35 cellular contexts compared by ENCODE assay signal in the genomic region with DNA sequence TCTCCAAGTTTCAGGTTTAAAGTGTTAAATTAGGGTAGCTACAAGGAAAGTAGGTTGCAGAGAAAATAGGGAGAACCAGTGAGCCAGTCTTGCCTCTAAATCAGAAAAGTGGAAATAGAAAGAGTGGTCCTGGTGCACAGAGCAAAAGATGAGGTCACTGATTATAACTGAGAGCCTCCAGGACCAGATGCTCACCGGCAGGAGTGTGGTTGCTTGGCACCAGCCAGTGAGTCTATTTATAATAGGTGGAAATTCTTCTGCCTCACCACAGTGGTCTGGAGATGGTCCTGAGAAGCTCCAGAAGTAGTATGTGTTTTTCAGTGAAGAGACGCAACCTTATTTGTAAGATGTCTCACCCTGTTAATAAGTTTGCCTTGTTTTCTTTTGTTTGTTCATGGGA.
"Had no signal": no experiment of that assay in that cellular context is flagged by ENCODE, and none has a peak within 500 bp of the region (broad histone marks: within the 10 kb centered on the region; RNA-seq: fewer than 3 reads in every experiment).

No MANE protein-coding gene starts in this region.

- H3K4me3 ChIP-seq: SJCRH30 had no signal

- H3K4me2 ChIP-seq: KMS-11 had no signal

- DNase-seq: activated B cell treated with CpG ODN at 0.5 μM for 24 hours; activated CD4-positive, alpha-beta memory T cell treated with anti-CD3 and anti-CD28 coated beads, Interleukin-2, amount 10 ng/mL, durations not matched to agents 7 days and 5 days; activated CD4-positive, alpha-beta T cell treated with anti-CD3 and anti-CD28 coated beads for 1 hour; activated CD4-positive, alpha-beta T cell treated with anti-CD3 and anti-CD28 coated beads for 48 hours; activated CD8-positive, alpha-beta memory T cell treated with anti-CD3 and anti-CD28 coated beads for 24 hours; activated CD8-positive, alpha-beta memory T cell treated with anti-CD3 and anti-CD28 coated beads, Interleukin-2, amount 10 ng/mL, durations not matched to agents 7 days and 5 days; activated CD8-positive, alpha-beta memory T cell treated with anti-CD3 and anti-CD28 coated beads, Interleukin-2, amount 50 U/mL, for 48 hours; activated effector memory CD4-positive, alpha-beta T cell treated with anti-CD3 and anti-CD28 coated beads, Interleukin-2, amount 50 U/mL, for 16 hours; activated naive CD4-positive, alpha-beta T cell; activated naive CD4-positive, alpha-beta T cell treated with anti-CD3 and anti-CD28 coated beads, Interleukin-2, amount 50 U/mL, for 16 hours; activated naive CD8-positive, alpha-beta T cell treated with anti-CD3 and anti-CD28 coated beads for 36 hours; activated T-cell treated with anti-CD3 and anti-CD28 coated beads, Interleukin-2, amount 50 U/mL, for 72 hours; amniotic stem cell; aorta; brain microvascular endothelial cell; central memory CD4-positive, alpha-beta T cell; MM.1S; MV-4-11; NCI-H1092; NCI-H146; NCI-H1930; NCI-H2081 treated with DMSO at 0.1 percent for 48 hours; NCI-H510A treated with DMSO at 0.1 percent for 48 hours; NCI-H526 treated with DMSO at 0.1 percent for 48 hours; NCI-H774; SHP77; SJCRH30; SW 1271; T-helper 1 cell; T-helper 2 cell; T-helper 9 cell had no signal

- H3K27ac ChIP-seq: brain microvascular endothelial cell, KMS-11, SJCRH30, VCaP had no signal

- H3K9ac ChIP-seq: KMS-11 had no signal

- H3K27me3 ChIP-seq: brain microvascular endothelial cell, SJCRH30 had no signal

- H3K36me3 ChIP-seq: brain microvascular endothelial cell, SJCRH30 had no signal

- ATAC-seq: activated CD8-positive, alpha-beta memory T cell treated with anti-CD3 and anti-CD28 coated beads, Interleukin-2, amount 10 ng/mL, durations not matched to agents 7 days and 5 days; activated T-cell treated with anti-CD3 and anti-CD28 coated beads, Interleukin-2, amount 50 U/mL, for 72 hours; activated T-helper 17 cell treated with anti-CD3 and anti-CD28 coated beads, Interleukin-2, amount 50 U/mL, for 72 hours; Panc1 had no signal

- H3K4me1 ChIP-seq: SJCRH30 had no signal

- H3K9me3 ChIP-seq: SJCRH30 had no signal
